20 cellular contexts compared by ENCODE assay signal in genomic region chr3:46492890-46493547, GRCh38. TPM values are rescaled to one million over a fixed set of nuclear protein-coding genes. Genes with fewer than 3 reads are reported as not detected.
"Had no signal": no experiment of that assay in that cellular context is flagged by ENCODE, and none has a peak within 500 bp of the region (broad histone marks: within the 10 kb centered on the region; RNA-seq: fewer than 3 reads in every experiment).

No MANE protein-coding gene starts in this region.

- H3K4me3 Mint-ChIP-seq: activated naive CD8-positive, alpha-beta T cell; mesothelial cell of epicardium; nephron; stimulated activated memory B cell treated with anti-CD40 and anti-IgM and Interleukin-4, amounts not matched to agents 10 μg/mL and 1 μg/mL and 100 μg/mL, for 72 hours had no signal

- H3K27ac Mint-ChIP-seq: activated naive CD8-positive, alpha-beta T cell; mesothelial cell of epicardium; nephron had no signal

- H3K36me3 ChIP-seq: esophagus muscularis mucosa, heart right ventricle, sigmoid colon had no signal

- H3K27me3 Mint-ChIP-seq: activated naive CD8-positive, alpha-beta T cell had no signal

- H3K36me3 Mint-ChIP-seq: activated naive CD8-positive, alpha-beta T cell; mesothelial cell of epicardium; stimulated activated memory B cell treated with anti-CD40 and anti-IgM and Interleukin-4, amounts not matched to agents 10 μg/mL and 1 μg/mL and 100 μg/mL, for 72 hours had no signal

- H3K4me3 ChIP-seq: body of pancreas, esophagus muscularis mucosa, heart right ventricle, lung, sigmoid colon had no signal

- H3K27ac ChIP-seq: body of pancreas, esophagus muscularis mucosa, heart right ventricle, sigmoid colon had no signal

- H3K9me3 Mint-ChIP-seq: mesothelial cell of epicardium; stimulated activated memory B cell treated with anti-CD40 and anti-IgM and Interleukin-4, amounts not matched to agents 10 μg/mL and 1 μg/mL and 100 μg/mL, for 72 hours had no signal

- H3K27me3 ChIP-seq: body of pancreas, heart right ventricle, sigmoid colon had no signal

- H3K9me3 ChIP-seq: body of pancreas, esophagus muscularis mucosa, heart right ventricle, sigmoid colon had no signal

- ATAC-seq: body of pancreas; heart right ventricle; stimulated activated memory B cell treated with anti-CD40 and anti-IgM and Interleukin-4, amounts not matched to agents 10 μg/mL and 1 μg/mL and 100 μg/mL, for 72 hours had no signal

- DNase-seq: activated CD4-positive, alpha-beta T cell treated with anti-CD3 and anti-CD28 coated beads, Interleukin-2, amount 50 U/mL, for 4 hours; activated gamma-delta T cell; amygdala; body of pancreas; dermis blood vessel endothelial cell; effector memory CD4-positive, alpha-beta T cell; heart right ventricle; nucleus accumbens; sigmoid colon; stimulated activated CD4-positive, alpha-beta T cell treated with anti-CD3 and anti-CD28 coated beads, Interleukin-4, amount 100 ng/mL, for 4 hours had no signal

RNA-seq across cellular contexts. Expression of gene RTP3, which starts 4.8 kb away (rescaled TPM):
- total RNA-seq: body of pancreas; cardiac septum; dermis blood vessel endothelial cell; endothelial cell of umbilical vein; esophagus muscularis mucosa; heart right ventricle; lung; mesothelial cell of epicardium; sigmoid colon; T-helper 2 cell treated with Interferon-gamma antibody and Interleukin-4, amounts not matched to agents 100 ng/mL and 5 ng/mL, for 36 hours; ureter had no signal
- polyA plus RNA-seq: heart right ventricle, lung, sigmoid colon had no signal

RNA-seq across cellular contexts. Expression of gene LTF, which starts 28.3 kb away (rescaled TPM):
- total RNA-seq: endothelial cell of umbilical vein; mesothelial cell of epicardium; T-helper 2 cell treated with Interferon-gamma antibody and Interleukin-4, amounts not matched to agents 100 ng/mL and 5 ng/mL, for 36 hours had no signal
- polyA plus RNA-seq: endothelial cell of umbilical vein had no signal
